ENCODE assay signal across 20 cellular contexts in the genomic region with DNA sequence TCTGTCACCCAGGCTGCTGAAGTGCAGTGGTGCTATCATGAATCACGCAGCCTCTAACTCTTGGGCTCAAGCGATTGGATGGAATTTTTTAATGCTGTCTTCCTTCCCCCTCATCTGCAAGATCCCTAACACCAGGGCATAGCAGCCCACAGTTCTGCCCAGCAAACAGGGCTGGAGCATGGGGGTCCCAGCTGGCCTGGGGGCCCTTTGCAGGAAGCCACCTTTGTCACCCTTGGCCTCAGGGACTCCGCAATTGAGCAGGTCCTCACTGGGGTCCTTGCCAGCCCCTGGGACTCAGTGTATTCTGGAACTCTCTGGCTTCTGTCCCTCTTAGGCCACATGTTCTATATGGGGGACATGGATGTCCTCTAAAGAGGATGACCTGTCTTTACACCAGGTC. TPM values are rescaled to one million over a fixed set of nuclear protein-coding genes. Genes with fewer than 3 reads are reported as not detected.
A peak's percentile ranks its signal among the peaks of the same experiment; 100 is the strongest.
DNase-seq lines count a peak whose midpoint lies in the region; ATAC-seq, FAIRE-seq and TF ChIP-seq lines count a peak whose summit lies in the region.
"Had no signal": no experiment of that assay in that cellular context is flagged by ENCODE, and none has a peak within 500 bp of the region (broad histone marks: within the 10 kb centered on the region; RNA-seq: fewer than 3 reads in every experiment).

No MANE protein-coding gene starts in this region.

- no peaks in the 10 kb centered on the region for H3K27me3 ChIP-seq in lower lobe of right lung (ENCODE audit: low read depth)
- no peaks in the 10 kb centered on the region for H3K27me3 ChIP-seq in gastrocnemius medialis
- no peaks in the 10 kb centered on the region for H3K27me3 ChIP-seq in SK-N-SH (ENCODE audit: insufficient read depth)
- peaks cover 10% of the 10 kb centered on the region for H3K27me3 ChIP-seq in CD4-positive, alpha-beta T cell (ENCODE audit: control insufficient read depth, insufficient read depth, low read length)

- H3K9me3 Mint-ChIP-seq in CD4-positive, alpha-beta T cell, result no peaks in the 10 kb centered on the region
- H3K9me3 Mint-ChIP-seq: activated naive CD4-positive, alpha-beta T cell treated with anti-CD3 and anti-CD28 coated beads for 36 hours; GM23338 had no signal

- TF ChIP-seq EP300 in A549 (IDR thresholded peaks at IDR 0.05) (no peak), SK-N-SH (IDR thresholded peaks at IDR 0.05; ENCODE audit: borderline replicate concordance in 1 of 2, low read depth in 1 of 2, low read length in 1 of 2) (no peak)

- DNase-seq in A549 (ENCODE audit: low read depth in 1 of 2, low spot score in 1 of 2) (no peak), lower lobe of right lung (no peak), gastrocnemius medialis (no peak), SK-N-SH (no peak)
- DNase-seq in CD4-positive, alpha-beta T cell, result no peak
- DNase-seq: activated naive CD4-positive, alpha-beta T cell treated with anti-CD3 and anti-CD28 coated beads for 36 hours; aorta; NCI-H1436 treated with DMSO at 0.1 percent for 48 hours; NCI-H226; SW 1271 had no signal

- H3K27ac ChIP-seq in A549 (peak overlapping the region; percentile 82 to 100; a peak in 5 of 6 replicates), VCaP (peak overlapping the region; percentile 95; the same call in 1 of the 2 replicates), lower lobe of right lung (peak overlapping the region; percentile 91), gastrocnemius medialis (peak overlapping the region; percentile 88 to 93 (median 90)), SK-N-SH (ENCODE audit: low read depth in 2 of 2, low read length in 1 of 2) (no peak overlapping the region)
- H3K27ac ChIP-seq in CD4-positive, alpha-beta T cell (ENCODE audit: low read depth, low read length), result no peak overlapping the region

- intact Hi-C loops in lower lobe of right lung (cut with DNase I) (no loop called here), gastrocnemius medialis (cut with DNase I; ENCODE audit: low total_unique reads) (loop anchor here (2.0 to 5.0 kb wide), 3 partner anchors 39 to 165 kb away; no protein-coding TSS in a partner anchor)
- intact Hi-C loops in CD4-positive, alpha-beta T cell (cut with DNase I, micrococcal nuclease), result no loop called here

- ATAC-seq in A549 (no peak), lower lobe of right lung (no peak), gastrocnemius medialis (no peak), HG03378 (IDR thresholded peaks at IDR 0.05; ENCODE audit: unreplicated experiment) (no peak), HG02623 (IDR thresholded peaks at IDR 0.05; ENCODE audit: unreplicated experiment) (no peak)
- ATAC-seq in CD4-positive, alpha-beta T cell (ENCODE audit: poor library complexity), result no peak
- ATAC-seq: mucosa of descending colon had no signal

- H3K4me3 ChIP-seq in A549 (no peak overlapping the region), lower lobe of right lung (no peak overlapping the region), gastrocnemius medialis (no peak overlapping the region), SK-N-SH (ENCODE audit: low read depth in 2 of 2, low read length in 1 of 2) (no peak overlapping the region)
- H3K4me3 ChIP-seq: mucosa of descending colon had no signal

- POLR2A ChIA-PET in A549 (lab: Yijun Ruan, JAX) (no interaction called here), SK-N-SH (lab: Yijun Ruan, JAX) (no interaction called here)
- POLR2A ChIA-PET in CD4-positive, alpha-beta T cell (lab: Charles Lee), result no interaction called here

- no peak overlapping the region for H3K27ac Mint-ChIP-seq in CD4-positive, alpha-beta T cell
- H3K27ac Mint-ChIP-seq: activated naive CD4-positive, alpha-beta T cell treated with anti-CD3 and anti-CD28 coated beads for 36 hours; GM23338 had no signal

- H3K36me3 Mint-ChIP-seq in CD4-positive, alpha-beta T cell (ENCODE audit: low read depth), result no peaks in the 10 kb centered on the region

- H3K79me2 ChIP-seq in SK-N-SH (ENCODE audit: insufficient read depth), result no peaks in the 10 kb centered on the region

- H2AFZ ChIP-seq in SK-N-SH (ENCODE audit: low read depth), result no peak overlapping the region

- WGBS in A549 (ENCODE audit: missing lambda C conversion rate), result 95% methylated on average over 3 of the region's 3 CpGs
- 100% methylated on average over 3 of the region's 3 CpGs for WGBS in SK-N-SH (ENCODE audit: low lambda C conversion rate)

- TF ChIP-seq RAD21 in A549 (conservative IDR thresholded peaks at IDR 0.05 in 1 of 2, IDR thresholded peaks at IDR 0.05 in 1 of 2) (no peak), SK-N-SH (IDR thresholded peaks at IDR 0.05; ENCODE audit: low read length) (no peak)

- H3K27me3 Mint-ChIP-seq in CD4-positive, alpha-beta T cell, result peaks cover 30% of the 10 kb centered on the region

- H3F3A ChIP-seq in SK-N-SH (replicated peaks; ENCODE audit: insufficient read depth), result peaks cover 8% of the 10 kb centered on the region

- peaks cover 4% of the 10 kb centered on the region for H3K4me1 Mint-ChIP-seq in CD4-positive, alpha-beta T cell (ENCODE audit: low read depth)

- H3K9me3 ChIP-seq in A549 (no peaks in the 10 kb centered on the region), lower lobe of right lung (no peaks in the 10 kb centered on the region), gastrocnemius medialis (no peaks in the 10 kb centered on the region), SK-N-SH (no peaks in the 10 kb centered on the region)
- H3K9me3 ChIP-seq in CD4-positive, alpha-beta T cell (ENCODE audit: control insufficient read depth, low read length), result no peaks in the 10 kb centered on the region
- H3K9me3 ChIP-seq: mucosa of descending colon had no signal

- FAIRE-seq in A549 (lab: Jason Lieb, UNC), result no peak
- FAIRE-seq: endometrium, TTC549 had no signal

- H3K9me2 ChIP-seq in SK-N-SH, result no peaks in the 10 kb centered on the region

- TF ChIP-seq CTCF in A549 (IDR thresholded peaks at IDR 0.05) (no peak), VCaP (conservative IDR thresholded peaks at IDR 0.05) (no peak), lower lobe of right lung (IDR thresholded peaks at IDR 0.05) (no peak), gastrocnemius medialis (IDR thresholded peaks at IDR 0.05 in 4 of 5, conservative IDR thresholded peaks at IDR 0.05 in 1 of 5) (no peak), SK-N-SH (IDR thresholded peaks at IDR 0.05) (no peak)
- TF ChIP-seq CTCF in CD4-positive, alpha-beta T cell (IDR thresholded peaks at IDR 0.05), result no peak

- CTCF ChIA-PET in A549 (lab: Yijun Ruan, JAX), result interaction anchor here (0.7 to 3.6 kb wide), 2 partner anchors 15 to 19 kb away, joined by 4 to 19 read pairs; no protein-coding TSS in a partner anchor
- CTCF ChIA-PET in SK-N-SH (lab: Yijun Ruan, JAX), result interaction anchor here (1.1 to 8.6 kb wide), 4 partner anchors 18 to 79 kb away, joined by 3 to 93 read pairs (median 6); a partner anchor contains a TSS
- CTCF ChIA-PET in CD4-positive, alpha-beta T cell (lab: Charles Lee), result no interaction called here

- H3K4me2 ChIP-seq in A549, result peak overlapping the region; percentile 44; the same call in 2 of the 3 replicates
- H3K4me2 ChIP-seq in SK-N-SH, result no peak overlapping the region

- no peak overlapping the region for H3K4me3 Mint-ChIP-seq in CD4-positive, alpha-beta T cell
- H3K4me3 Mint-ChIP-seq: activated naive CD4-positive, alpha-beta T cell treated with anti-CD3 and anti-CD28 coated beads for 36 hours had no signal

- peaks cover 82% of the 10 kb centered on the region for H3K4me1 ChIP-seq in A549
- peaks cover 49% of the 10 kb centered on the region for H3K4me1 ChIP-seq in lower lobe of right lung
- peaks cover 57 to 60% of the 10 kb centered on the region in 2 donors for H3K4me1 ChIP-seq in gastrocnemius medialis
- H3K4me1 ChIP-seq in SK-N-SH (ENCODE audit: control insufficient read depth in 1 of 2, insufficient read depth in 2 of 2, low read depth in 1 of 2, low read length in 1 of 2), result peaks cover 25 to 55% of the 10 kb centered on the region in 2 experiments

- TF ChIP-seq POLR2A in A549 (IDR thresholded peaks at IDR 0.05; ENCODE audit: low read length), result no peak
- no peak for TF ChIP-seq POLR2A in gastrocnemius medialis (IDR thresholded peaks at IDR 0.05)

- H3K36me3 ChIP-seq in lower lobe of right lung, result no peaks in the 10 kb centered on the region
- no peaks in the 10 kb centered on the region for H3K36me3 ChIP-seq in gastrocnemius medialis
- no peaks in the 10 kb centered on the region for H3K36me3 ChIP-seq in SK-N-SH (replicated peaks in 1 of 2; ENCODE audit: control insufficient read depth in 1 of 2, insufficient read depth in 2 of 2, low read length in 1 of 2)

- no peaks in the 10 kb centered on the region for H4K20me1 ChIP-seq in SK-N-SH (ENCODE audit: insufficient read depth)

- in situ Hi-C loops in gastrocnemius medialis (cut with MboI; ENCODE audit: low sequenced_read_pairs in 4 of 4), result no loop called here

- no peak overlapping the region for H3K9ac ChIP-seq in SK-N-SH

TF ChIP-seq in A549, 52 proteins besides CTCF, POLR2A, EP300 and RAD21 (continues in another document):
- TF ChIP-seq TP53 (CRISPR knock-in tag; IDR thresholded peaks at IDR 0.05), result no peak

TF ChIP-seq in SK-N-SH, 30 proteins besides CTCF, POLR2A, EP300 and RAD21 (continues in another document):
- TF ChIP-seq GABPA (IDR thresholded peaks at IDR 0.05; ENCODE audit: low read depth), result no peak
- no peak for TF ChIP-seq GATA2 (CRISPR knock-in tag; IDR thresholded peaks at IDR 0.05)
- TF ChIP-seq ELF1 (IDR thresholded peaks at IDR 0.05), result no peak
- TF ChIP-seq SIN3A (IDR thresholded peaks at IDR 0.05; ENCODE audit: borderline replicate concordance, low read depth, low read length), result no peak
- TF ChIP-seq, protein P1, sequence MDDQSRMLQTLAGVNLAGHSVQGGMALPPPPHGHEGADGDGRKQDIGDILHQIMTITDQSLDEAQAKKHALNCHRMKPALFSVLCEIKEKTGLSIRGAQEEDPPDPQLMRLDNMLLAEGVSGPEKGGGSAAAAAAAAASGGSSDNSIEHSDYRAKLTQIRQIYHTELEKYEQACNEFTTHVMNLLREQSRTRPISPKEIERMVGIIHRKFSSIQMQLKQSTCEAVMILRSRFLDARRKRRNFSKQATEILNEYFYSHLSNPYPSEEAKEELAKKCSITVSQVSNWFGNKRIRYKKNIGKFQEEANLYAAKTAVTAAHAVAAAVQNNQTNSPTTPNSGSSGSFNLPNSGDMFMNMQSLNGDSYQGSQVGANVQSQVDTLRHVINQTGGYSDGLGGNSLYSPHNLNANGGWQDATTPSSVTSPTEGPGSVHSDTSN (IDR thresholded peaks at IDR 0.05), result no peak
- TF ChIP-seq RXRA (IDR thresholded peaks at IDR 0.05; ENCODE audit: borderline replicate concordance, low read depth), result no peak
- no peak for TF ChIP-seq TAF1 (IDR thresholded peaks at IDR 0.05; ENCODE audit: borderline replicate concordance, low read depth, low read length)

RNA-seq across cellular contexts. Expression of a gene that starts 13.1 kb away (rescaled TPM):
- polyA plus RNA-seq in A549 (2011; rRNA removed) (1.2 and 1.6 TPM in 2 replicates), A549 (2017; fragmentation: RNase III; extraction: RNeasy Plus Mini Kit Qiagen cat#74134 plus additional on column Dnase treatment) (2.8 to 8.2 TPM (median 3.2 TPM) in 3 replicates), SK-N-SH (2012; rRNA removed) (0.97 and 1.7 TPM in 2 replicates)
- polyA plus RNA-seq in A549 (2012; cell fraction: cytosol; rRNA removed), result 6.4 and 8.2 TPM in 2 replicates
- polyA plus RNA-seq in A549 (2012; cell fraction: nucleus; rRNA removed), result 13.2 and 16.8 TPM in 2 replicates
- 0.54 TPM in 1 of 2 replicates, not detected in the other for polyA minus RNA-seq in A549 (2011; rRNA and poly(A)+ RNA removed)
- total RNA-seq in lower lobe of right lung (2.1 TPM), gastrocnemius medialis (not detected)
- 0.77 and 0.84 TPM in 2 replicates for polyA plus RNA-seq in SK-N-SH (2012; cell fraction: cytosol; rRNA removed)
- polyA plus RNA-seq in SK-N-SH (2012; cell fraction: nucleus; rRNA removed), result 0.75 and 1.2 TPM in 2 replicates
- total RNA-seq in CD4-positive, alpha-beta T cell, result not detected
- total RNA-seq: activated naive CD4-positive, alpha-beta T cell treated with anti-CD3 and anti-CD28 coated beads for 36 hours; GM23338; kidney epithelial cell; osteoblast; skeletal muscle tissue had no signal
- polyA plus RNA-seq: GM23338 had no signal

Comparison
In these comparisons a context has a peak if more than half of its experiments do, and no peak if none do; other contexts are left out.
1. H3K27ac ChIP-seq: peak in A549 (2 of 2), VCaP (single experiment), lower lobe of right lung (single experiment) and gastrocnemius medialis (4 of 4); none in SK-N-SH (0 of 2) and CD4-positive, alpha-beta T cell (single experiment).